9 cellular contexts compared by ENCODE assay signal in the genomic region with DNA sequence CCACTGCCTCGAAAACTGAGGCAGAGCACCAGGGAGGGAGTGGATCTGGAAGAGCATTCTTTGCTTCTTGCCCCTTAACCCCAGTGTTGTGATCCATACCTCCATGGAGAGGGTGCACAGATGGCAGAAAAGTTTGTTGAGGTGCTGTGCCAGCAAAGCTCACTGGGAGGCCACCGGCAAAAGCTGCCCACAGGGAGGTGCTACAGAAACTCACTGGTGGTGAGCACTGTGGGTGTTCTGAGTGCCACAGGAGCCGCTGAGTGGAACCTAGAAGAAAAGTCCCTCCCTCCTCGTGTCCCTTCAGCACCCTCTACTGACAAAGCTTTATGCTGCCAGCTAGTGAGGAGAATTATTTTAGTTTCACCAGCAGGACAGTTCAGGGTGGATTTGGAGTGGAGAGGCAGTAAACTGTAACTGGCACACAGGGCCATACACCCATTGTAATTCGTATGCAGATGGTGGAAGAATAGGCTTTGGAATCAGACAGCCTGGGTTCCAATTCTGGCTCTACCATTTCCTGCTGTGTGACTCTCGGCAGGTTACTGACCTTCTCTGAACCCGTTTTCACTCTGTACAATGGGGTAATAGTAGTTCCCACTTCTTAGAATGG.
DNase-seq lines count a peak whose midpoint lies in the region; ATAC-seq and TF ChIP-seq lines count a peak whose summit lies in the region.
"Had no signal": no experiment of that assay in that cellular context is flagged by ENCODE, and none has a peak within 500 bp of the region (broad histone marks: within the 10 kb centered on the region; RNA-seq: fewer than 3 reads in every experiment).

No MANE protein-coding gene starts in this region.

- H3K4me1 ChIP-seq in heart right ventricle (peaks cover 0 to 25% (median 16%) of the 10 kb centered on the region in 9 donors), sigmoid colon (peaks cover 0 to 25% (median 9%) of the 10 kb centered on the region in 4 donors)

- TF ChIP-seq EP300 in sigmoid colon (IDR thresholded peaks at IDR 0.05), result no peak

- H3K27me3 ChIP-seq in heart right ventricle (no peaks in the 10 kb centered on the region), sigmoid colon (no peaks in the 10 kb centered on the region)

- H3K36me3 Mint-ChIP-seq in Calu3 (ENCODE audit: insufficient read depth, unreplicated experiment), result peaks cover 11% of the 10 kb centered on the region
- H3K36me3 Mint-ChIP-seq: activated naive CD4-positive, alpha-beta T cell treated with anti-CD3 and anti-CD28 coated beads, Interleukin-2, amount 50 U/mL, for 24 hours had no signal

- CTCF ChIA-PET in Calu3 (lab: Charles Lee) (interaction anchor here (0.8 to 2.5 kb wide), 7 partner anchors 22 to 455 kb away, joined by 3 to 16 read pairs (median 4); no protein-coding TSS in a partner anchor), RWPE1 (lab: Yijun Ruan, JAX) (interaction anchor here (0.6 to 1.4 kb wide), 5 partner anchors 11 to 244 kb away, joined by 3 to 5 read pairs (median 3); no protein-coding TSS in a partner anchor)

- peaks cover 0 to 90% (median 9%) of the 10 kb centered on the region in 9 donors for H3K36me3 ChIP-seq in heart right ventricle
- peaks cover 0 to 38% (median 6%) of the 10 kb centered on the region in 4 donors for H3K36me3 ChIP-seq in sigmoid colon

- no TSS peak for BruUV-seq in Calu3 (replicated peaks; lab: Mats Ljungman, UMichigan)

- peak; percentile 71 for TF ChIP-seq CTCF in Calu3 (IDR thresholded peaks at IDR 0.05; ENCODE audit: unreplicated experiment)
- peak; percentile 30 for TF ChIP-seq CTCF in RWPE1 (conservative IDR thresholded peaks at IDR 0.05; ENCODE audit: low read depth)
- TF ChIP-seq CTCF in heart right ventricle (IDR thresholded peaks at IDR 0.05), result peak; percentile 53 to 79 (median 69)
- TF ChIP-seq CTCF in sigmoid colon (IDR thresholded peaks at IDR 0.05), result peak; percentile 34 to 71 (median 66)

- POLR2A ChIA-PET in RWPE1 (lab: Yijun Ruan, JAX; ENCODE audit: low non-redundant PET), result no interaction called here

- H3K4me1 Mint-ChIP-seq in Calu3 (ENCODE audit: low read depth, unreplicated experiment), result peaks cover 8% of the 10 kb centered on the region
- H3K4me1 Mint-ChIP-seq: activated naive CD4-positive, alpha-beta T cell treated with anti-CD3 and anti-CD28 coated beads, Interleukin-2, amount 50 U/mL, for 24 hours had no signal

- no peaks in the 10 kb centered on the region for H3K9me3 Mint-ChIP-seq in Calu3 (ENCODE audit: low read depth, unreplicated experiment)
- H3K9me3 Mint-ChIP-seq: activated naive CD4-positive, alpha-beta T cell treated with anti-CD3 and anti-CD28 coated beads, Interleukin-2, amount 50 U/mL, for 24 hours had no signal

- no peak overlapping the region for H3K4me3 ChIP-seq in heart right ventricle
- H3K4me3 ChIP-seq in sigmoid colon, result no peak overlapping the region

- H3K4me3 Mint-ChIP-seq in Calu3 (ENCODE audit: low read depth, unreplicated experiment), result no peak overlapping the region
- H3K4me3 Mint-ChIP-seq: activated naive CD4-positive, alpha-beta T cell treated with anti-CD3 and anti-CD28 coated beads, Interleukin-2, amount 50 U/mL, for 24 hours had no signal

- 51 to 56% methylated on average over 7 of the region's 7 CpGs for WGBS in heart right ventricle, 2 donors
- WGBS in sigmoid colon, 2 donors, result 42 to 48% methylated on average over 7 of the region's 7 CpGs

- no peaks in the 10 kb centered on the region for H3K9me3 ChIP-seq in heart right ventricle
- H3K9me3 ChIP-seq in sigmoid colon, result no peaks in the 10 kb centered on the region

- DNase-seq in Calu3, result peak; percentile 51
- DNase-seq in RWPE1 (ENCODE audit: low spot score), result no peak
- DNase-seq in activated naive CD4-positive, alpha-beta T cell treated with anti-CD3 and anti-CD28 coated beads, Interleukin-2, amount 50 U/mL, for 16 hours, result peak; percentile 51
- DNase-seq in heart right ventricle, result peak in 1 of 2 donors; percentile 63
- peak; percentile 77 for DNase-seq in sigmoid colon
- no peak for DNase-seq in HPDE6-E6E7 (ENCODE audit: extremely low spot score)

- H3K27ac Mint-ChIP-seq in Calu3 (ENCODE audit: unreplicated experiment), result no peak overlapping the region
- H3K27ac Mint-ChIP-seq: activated naive CD4-positive, alpha-beta T cell treated with anti-CD3 and anti-CD28 coated beads, Interleukin-2, amount 50 U/mL, for 24 hours had no signal

- ATAC-seq in GM19438 (IDR thresholded peaks at IDR 0.05; ENCODE audit: low read depth, unreplicated experiment), result peak; percentile 60
- peak; percentile 41 for ATAC-seq in HG03520 (IDR thresholded peaks at IDR 0.05; ENCODE audit: unreplicated experiment)
- ATAC-seq in heart right ventricle, result peak; percentile 64 to 88 (median 86)

- intact Hi-C loops in Calu3 (cut with micrococcal nuclease; ENCODE audit: unreplicated experiment), result loop anchor here (1.0 kb wide), 1 partner anchor 135 kb away; no protein-coding TSS in a partner anchor
- intact Hi-C loops in heart right ventricle (cut with DNase I), result loop anchor here (1.0 to 10.0 kb wide), 10 partner anchors 84 to 214 kb away; a partner anchor contains a TSS
- intact Hi-C loops in sigmoid colon (cut with DNase I), result loop anchor here (2.0 kb wide), 1 partner anchor 134 kb away; no protein-coding TSS in a partner anchor

- H3K27me3 Mint-ChIP-seq in Calu3 (ENCODE audit: unreplicated experiment), result no peaks in the 10 kb centered on the region
- H3K27me3 Mint-ChIP-seq: activated naive CD4-positive, alpha-beta T cell treated with anti-CD3 and anti-CD28 coated beads, Interleukin-2, amount 50 U/mL, for 24 hours had no signal

- TF ChIP-seq POLR2A in sigmoid colon (IDR thresholded peaks at IDR 0.05), result no peak

- 0 out of 2 replicates have a peak overlapping the region, but pooled peaks have one; percentile 36 for H3K27ac ChIP-seq in RWPE1
- peak overlapping the region in 4 of 10 donors; percentile 17 to 51 (median 36) for H3K27ac ChIP-seq in heart right ventricle
- H3K27ac ChIP-seq in sigmoid colon, result peak overlapping the region; percentile 25 to 63 (median 53)

Comparison
In these comparisons a context has a peak if more than half of its experiments do, and no peak if none do; other contexts are left out.
1. DNase-seq: peak in Calu3 (single experiment), activated naive CD4-positive, alpha-beta T cell treated with anti-CD3 and anti-CD28 coated beads, Interleukin-2, amount 50 U/mL, for 16 hours (single experiment) and sigmoid colon (single experiment); none in RWPE1 (single experiment) and HPDE6-E6E7 (single experiment).
2. Peak in every context shown above with its lines, with median percentiles within 50 percentile points of each other: CTCF ChIP-seq and ATAC-seq.